ENCODE assay signal across 16 cellular contexts in the genomic region with DNA sequence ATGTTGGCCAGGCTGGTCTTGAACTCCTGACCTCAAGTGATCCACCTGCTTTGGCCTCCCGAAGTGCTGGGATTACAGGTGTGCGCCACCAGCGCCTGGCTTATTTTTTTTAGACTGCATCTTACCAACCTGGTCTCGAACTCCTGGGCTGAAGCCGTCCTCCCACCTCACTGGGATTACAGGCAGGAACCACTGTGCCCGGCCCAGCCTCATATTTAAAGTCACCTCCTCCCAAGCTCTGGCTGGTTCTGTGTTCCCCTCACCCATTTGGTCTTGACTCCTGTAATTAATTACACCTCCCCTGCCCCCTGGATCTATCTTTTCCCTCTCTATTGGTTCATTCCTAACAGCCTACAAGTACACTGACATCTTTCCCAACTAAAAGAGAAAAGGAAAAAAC. TPM values are rescaled to one million over a fixed set of nuclear protein-coding genes. Genes with fewer than 3 reads are reported as not detected.
DNase-seq lines count a peak whose midpoint lies in the region; ATAC-seq lines count a peak whose summit lies in the region.
"Had no signal": no experiment of that assay in that cellular context is flagged by ENCODE, and none has a peak within 500 bp of the region (broad histone marks: within the 10 kb centered on the region; RNA-seq: fewer than 3 reads in every experiment).

No MANE protein-coding gene starts in this region.

- no peak overlapping the region for H3K4me3 ChIP-seq in CD4-positive, CD25-positive, alpha-beta regulatory T cell (ENCODE audit: low read depth, low read length)
- H3K4me3 ChIP-seq: thyroid gland had no signal

- POLR2A ChIA-PET in activated CD4-positive, alpha-beta memory T cell treated with anti-CD3 and anti-CD28 coated beads, Interleukin-2, amount 10 ng/mL, durations not matched to agents 7 days and 5 days (lab: Charles Lee), result no interaction called here
- POLR2A ChIA-PET in activated CD4-positive, alpha-beta memory T cell treated with anti-CD3 and anti-CD28 coated beads for 36 hours (lab: Charles Lee), result no interaction called here

- H3K27ac ChIP-seq in CD4-positive, CD25-positive, alpha-beta regulatory T cell (ENCODE audit: insufficient read depth, low read length, poor library complexity, severe bottlenecking), result no peak overlapping the region
- H3K27ac ChIP-seq: thyroid gland had no signal

- peaks cover 15% of the 10 kb centered on the region for H3K4me1 ChIP-seq in CD4-positive, CD25-positive, alpha-beta regulatory T cell (ENCODE audit: control insufficient read depth, insufficient read depth, low read length, poor library complexity, severe bottlenecking)

- H3K27ac Mint-ChIP-seq in activated CD4-positive, alpha-beta memory T cell treated with anti-CD3 and anti-CD28 coated beads, Interleukin-2, amount 10 ng/mL, durations not matched to agents 7 days and 5 days, result no peak overlapping the region
- no peak overlapping the region for H3K27ac Mint-ChIP-seq in activated CD4-positive, alpha-beta memory T cell treated with anti-CD3 and anti-CD28 coated beads for 36 hours
- H3K27ac Mint-ChIP-seq in CD4-positive, CD25-positive, alpha-beta regulatory T cell, result peak overlapping the region in 1 of 3 donors; percentile 56
- no peak overlapping the region for H3K27ac Mint-ChIP-seq in activated T-helper 2 cell treated with anti-CD3 and anti-CD28 coated beads, Interferon-gamma antibody, Interleukin-2, Interleukin-4, amounts not matched to agents 10 μg/mL and 5 μg/mL and 100 μg/mL, durations not matched to agents 14 hours and 24 hours and 36 hours
- peak overlapping the region in 1 of 2 donors; percentile 21 for H3K27ac Mint-ChIP-seq in natural killer cell treated with Interleukin-12 subunit alpha and Interleukin-12 subunit beta and Interleukin-15 and Interleukin-18, amount 100 ng/mL, for 72 hours

- no peaks in the 10 kb centered on the region for H3K9me3 ChIP-seq in CD4-positive, CD25-positive, alpha-beta regulatory T cell (ENCODE audit: control insufficient read depth in 2 of 2, low read length in 2 of 2)
- H3K9me3 ChIP-seq: thyroid gland had no signal

- CTCF ChIA-PET in activated CD4-positive, alpha-beta memory T cell treated with anti-CD3 and anti-CD28 coated beads, Interleukin-2, amount 10 ng/mL, durations not matched to agents 7 days and 5 days (lab: Charles Lee), result no interaction called here
- CTCF ChIA-PET in activated CD4-positive, alpha-beta memory T cell treated with anti-CD3 and anti-CD28 coated beads for 36 hours (lab: Charles Lee), result interaction anchor here (1.7 kb wide), 1 partner anchor 63 kb away, joined by 10 read pairs; no protein-coding TSS in a partner anchor

- H3K36me3 ChIP-seq in CD4-positive, CD25-positive, alpha-beta regulatory T cell (ENCODE audit: control insufficient read depth, insufficient read depth, low read length), result peaks cover 15% of the 10 kb centered on the region

- H3K27me3 ChIP-seq in CD4-positive, CD25-positive, alpha-beta regulatory T cell (ENCODE audit: control insufficient read depth, insufficient read depth, low read length), result no peaks in the 10 kb centered on the region
- H3K27me3 ChIP-seq: thyroid gland had no signal

- peaks cover 24% of the 10 kb centered on the region for H3K4me1 Mint-ChIP-seq in activated CD4-positive, alpha-beta memory T cell treated with anti-CD3 and anti-CD28 coated beads, Interleukin-2, amount 10 ng/mL, durations not matched to agents 7 days and 5 days
- peaks cover 10% of the 10 kb centered on the region for H3K4me1 Mint-ChIP-seq in activated CD4-positive, alpha-beta memory T cell treated with anti-CD3 and anti-CD28 coated beads for 36 hours (ENCODE audit: low read depth)
- H3K4me1 Mint-ChIP-seq in CD4-positive, CD25-positive, alpha-beta regulatory T cell, result peaks cover 7 to 22% (median 11%) of the 10 kb centered on the region in 4 donors
- H3K4me1 Mint-ChIP-seq in activated T-helper 2 cell treated with anti-CD3 and anti-CD28 coated beads, Interferon-gamma antibody, Interleukin-2, Interleukin-4, amounts not matched to agents 10 μg/mL and 5 μg/mL and 100 μg/mL, durations not matched to agents 14 hours and 24 hours and 36 hours (ENCODE audit: low read depth), result peaks cover 14% of the 10 kb centered on the region
- peaks cover 12 to 15% of the 10 kb centered on the region in 2 donors for H3K4me1 Mint-ChIP-seq in natural killer cell treated with Interleukin-12 subunit alpha and Interleukin-12 subunit beta and Interleukin-15 and Interleukin-18, amount 100 ng/mL, for 72 hours (ENCODE audit: low read depth in 2 of 2)

- H3K27me3 Mint-ChIP-seq in activated CD4-positive, alpha-beta memory T cell treated with anti-CD3 and anti-CD28 coated beads, Interleukin-2, amount 10 ng/mL, durations not matched to agents 7 days and 5 days, result no peaks in the 10 kb centered on the region
- H3K27me3 Mint-ChIP-seq in activated CD4-positive, alpha-beta memory T cell treated with anti-CD3 and anti-CD28 coated beads for 36 hours, result no peaks in the 10 kb centered on the region
- H3K27me3 Mint-ChIP-seq in CD4-positive, CD25-positive, alpha-beta regulatory T cell, result no peaks in the 10 kb centered on the region
- no peaks in the 10 kb centered on the region for H3K27me3 Mint-ChIP-seq in activated T-helper 2 cell treated with anti-CD3 and anti-CD28 coated beads, Interferon-gamma antibody, Interleukin-2, Interleukin-4, amounts not matched to agents 10 μg/mL and 5 μg/mL and 100 μg/mL, durations not matched to agents 14 hours and 24 hours and 36 hours (ENCODE audit: low read depth)
- no peaks in the 10 kb centered on the region for H3K27me3 Mint-ChIP-seq in natural killer cell treated with Interleukin-12 subunit alpha and Interleukin-12 subunit beta and Interleukin-15 and Interleukin-18, amount 100 ng/mL, for 72 hours

- intact Hi-C loops in activated CD4-positive, alpha-beta memory T cell treated with anti-CD3 and anti-CD28 coated beads for 36 hours (cut with micrococcal nuclease), result no loop called here
- intact Hi-C loops in activated T-helper 2 cell treated with anti-CD3 and anti-CD28 coated beads, Interferon-gamma antibody, Interleukin-2, Interleukin-4, amounts not matched to agents 10 μg/mL and 5 μg/mL and 100 μg/mL, durations not matched to agents 14 hours and 24 hours and 36 hours (cut with micrococcal nuclease), result no loop called here

- no peaks in the 10 kb centered on the region for H3K9me3 Mint-ChIP-seq in activated CD4-positive, alpha-beta memory T cell treated with anti-CD3 and anti-CD28 coated beads, Interleukin-2, amount 10 ng/mL, durations not matched to agents 7 days and 5 days
- H3K9me3 Mint-ChIP-seq in activated CD4-positive, alpha-beta memory T cell treated with anti-CD3 and anti-CD28 coated beads for 36 hours, result no peaks in the 10 kb centered on the region
- no peaks in the 10 kb centered on the region for H3K9me3 Mint-ChIP-seq in CD4-positive, CD25-positive, alpha-beta regulatory T cell
- H3K9me3 Mint-ChIP-seq in activated T-helper 2 cell treated with anti-CD3 and anti-CD28 coated beads, Interferon-gamma antibody, Interleukin-2, Interleukin-4, amounts not matched to agents 10 μg/mL and 5 μg/mL and 100 μg/mL, durations not matched to agents 14 hours and 24 hours and 36 hours, result no peaks in the 10 kb centered on the region
- no peaks in the 10 kb centered on the region for H3K9me3 Mint-ChIP-seq in natural killer cell treated with Interleukin-12 subunit alpha and Interleukin-12 subunit beta and Interleukin-15 and Interleukin-18, amount 100 ng/mL, for 72 hours

- peak overlapping the region; percentile 49 for H3K4me3 Mint-ChIP-seq in activated CD4-positive, alpha-beta memory T cell treated with anti-CD3 and anti-CD28 coated beads, Interleukin-2, amount 10 ng/mL, durations not matched to agents 7 days and 5 days
- no peak overlapping the region for H3K4me3 Mint-ChIP-seq in activated CD4-positive, alpha-beta memory T cell treated with anti-CD3 and anti-CD28 coated beads for 36 hours
- H3K4me3 Mint-ChIP-seq in CD4-positive, CD25-positive, alpha-beta regulatory T cell, result peak overlapping the region; percentile 50 to 84 (median 61)
- peak overlapping the region; percentile 37 for H3K4me3 Mint-ChIP-seq in activated T-helper 2 cell treated with anti-CD3 and anti-CD28 coated beads, Interferon-gamma antibody, Interleukin-2, Interleukin-4, amounts not matched to agents 10 μg/mL and 5 μg/mL and 100 μg/mL, durations not matched to agents 14 hours and 24 hours and 36 hours (ENCODE audit: low read depth)
- peak overlapping the region; percentile 47 for H3K4me3 Mint-ChIP-seq in natural killer cell treated with Interleukin-12 subunit alpha and Interleukin-12 subunit beta and Interleukin-15 and Interleukin-18, amount 100 ng/mL, for 72 hours

- DNase-seq in activated CD4-positive, alpha-beta memory T cell treated with anti-CD3 and anti-CD28 coated beads, Interleukin-2, amount 10 ng/mL, durations not matched to agents 7 days and 5 days, result no peak
- DNase-seq in activated CD4-positive, alpha-beta memory T cell treated with anti-CD3 and anti-CD28 coated beads for 36 hours, result no peak
- no peak for DNase-seq in CD4-positive, CD25-positive, alpha-beta regulatory T cell
- no peak for DNase-seq in activated T-helper 2 cell treated with anti-CD3 and anti-CD28 coated beads, Interferon-gamma antibody, Interleukin-2, Interleukin-4, amounts not matched to agents 10 μg/mL and 5 μg/mL and 100 μg/mL, durations not matched to agents 14 hours and 24 hours and 36 hours (ENCODE audit: low spot score)
- no peak for DNase-seq in natural killer cell treated with Interleukin-12 subunit alpha and Interleukin-12 subunit beta and Interleukin-15 and Interleukin-18, amount 100 ng/mL, for 72 hours (ENCODE audit: low spot score)
- DNase-seq in stimulated activated CD4-positive, alpha-beta T cell treated with anti-CD3 and anti-CD28 coated beads, Interleukin-2, amount 100 ng/mL, for 48 hours, result no peak
- DNase-seq in NCI-H1105 (lab: John Stamatoyannopoulos, UW), result no peak
- DNase-seq in NCI-H1092 (lab: John Stamatoyannopoulos, UW), result no peak
- DNase-seq: cerebellar nuclear complex, Karpas-422, NCI-H1092 treated with DMSO at 0.1 percent for 48 hours, NCI-H2107, NCI-H526, SW 1271, thyroid gland had no signal

- peaks cover 20% of the 10 kb centered on the region for H3K36me3 Mint-ChIP-seq in activated CD4-positive, alpha-beta memory T cell treated with anti-CD3 and anti-CD28 coated beads, Interleukin-2, amount 10 ng/mL, durations not matched to agents 7 days and 5 days (ENCODE audit: low read depth)
- peaks cover 8% of the 10 kb centered on the region for H3K36me3 Mint-ChIP-seq in activated CD4-positive, alpha-beta memory T cell treated with anti-CD3 and anti-CD28 coated beads for 36 hours
- peaks cover 6% of the 10 kb centered on the region for H3K36me3 Mint-ChIP-seq in CD4-positive, CD25-positive, alpha-beta regulatory T cell
- peaks cover 20% of the 10 kb centered on the region for H3K36me3 Mint-ChIP-seq in activated T-helper 2 cell treated with anti-CD3 and anti-CD28 coated beads, Interferon-gamma antibody, Interleukin-2, Interleukin-4, amounts not matched to agents 10 μg/mL and 5 μg/mL and 100 μg/mL, durations not matched to agents 14 hours and 24 hours and 36 hours (ENCODE audit: low read depth)
- peaks cover 10% of the 10 kb centered on the region for H3K36me3 Mint-ChIP-seq in natural killer cell treated with Interleukin-12 subunit alpha and Interleukin-12 subunit beta and Interleukin-15 and Interleukin-18, amount 100 ng/mL, for 72 hours

- ATAC-seq in CD4-positive, CD25-positive, alpha-beta regulatory T cell (ENCODE audit: low read depth in 2 of 2), result no peak
- ATAC-seq in natural killer cell treated with Interleukin-12 subunit alpha and Interleukin-12 subunit beta and Interleukin-15 and Interleukin-18, amount 100 ng/mL, for 72 hours, result no peak

RNA-seq across cellular contexts. Expression of a gene that starts 1.7 kb away (rescaled TPM):
- 10 to 100 TPM; 65.8 to 67.6 TPM for total RNA-seq in activated CD4-positive, alpha-beta memory T cell treated with anti-CD3 and anti-CD28 coated beads, Interleukin-2, amount 10 ng/mL, durations not matched to agents 7 days and 5 days
- total RNA-seq in activated CD4-positive, alpha-beta memory T cell treated with anti-CD3 and anti-CD28 coated beads for 36 hours, result 10 to 100 TPM; 62.1 to 70.0 TPM
- total RNA-seq in CD4-positive, CD25-positive, alpha-beta regulatory T cell, result 81.7 TPM
- polyA plus RNA-seq in CD4-positive, CD25-positive, alpha-beta regulatory T cell, result 10 to 100 TPM; 37.0 to 47.5 (median 39.2) TPM
- total RNA-seq in activated T-helper 2 cell treated with anti-CD3 and anti-CD28 coated beads, Interferon-gamma antibody, Interleukin-2, Interleukin-4, amounts not matched to agents 10 μg/mL and 5 μg/mL and 100 μg/mL, durations not matched to agents 14 hours and 24 hours and 36 hours, result 97.8 and 102 TPM in 2 replicates
- total RNA-seq in natural killer cell treated with Interleukin-12 subunit alpha and Interleukin-12 subunit beta and Interleukin-15 and Interleukin-18, amount 100 ng/mL, for 72 hours, result 100 to 1,000 TPM in 1 of 2 donors, 10 to 100 TPM in 1; 69.6 to 120 TPM

RNA-seq across cellular contexts. Expression of a gene that starts 41.5 kb away (rescaled TPM):
- 10 to 100 TPM; 69.3 to 72.1 TPM for total RNA-seq in activated CD4-positive, alpha-beta memory T cell treated with anti-CD3 and anti-CD28 coated beads, Interleukin-2, amount 10 ng/mL, durations not matched to agents 7 days and 5 days
- total RNA-seq in activated CD4-positive, alpha-beta memory T cell treated with anti-CD3 and anti-CD28 coated beads for 36 hours, result 100 to 1,000 TPM; 159 to 164 TPM
- 29.6 TPM for total RNA-seq in CD4-positive, CD25-positive, alpha-beta regulatory T cell
- 10 to 100 TPM; 61.7 to 89.6 (median 76.5) TPM for polyA plus RNA-seq in CD4-positive, CD25-positive, alpha-beta regulatory T cell
- 230 and 233 TPM in 2 replicates for total RNA-seq in activated T-helper 2 cell treated with anti-CD3 and anti-CD28 coated beads, Interferon-gamma antibody, Interleukin-2, Interleukin-4, amounts not matched to agents 10 μg/mL and 5 μg/mL and 100 μg/mL, durations not matched to agents 14 hours and 24 hours and 36 hours
- 100 to 1,000 TPM in 1 of 2 donors, 10 to 100 TPM in 1; 98.2 to 209 TPM for total RNA-seq in natural killer cell treated with Interleukin-12 subunit alpha and Interleukin-12 subunit beta and Interleukin-15 and Interleukin-18, amount 100 ng/mL, for 72 hours

RNA-seq across cellular contexts. Expression of a gene that starts 54.3 kb away (rescaled TPM):
- total RNA-seq in activated CD4-positive, alpha-beta memory T cell treated with anti-CD3 and anti-CD28 coated beads, Interleukin-2, amount 10 ng/mL, durations not matched to agents 7 days and 5 days, result not detected
- total RNA-seq in activated CD4-positive, alpha-beta memory T cell treated with anti-CD3 and anti-CD28 coated beads for 36 hours, result not detected
- not detected for total RNA-seq in CD4-positive, CD25-positive, alpha-beta regulatory T cell
- polyA plus RNA-seq in CD4-positive, CD25-positive, alpha-beta regulatory T cell, result under 1 TPM in 2 of 4 donors, not detected in 2; 0.15 to 0.29 TPM
- total RNA-seq in activated T-helper 2 cell treated with anti-CD3 and anti-CD28 coated beads, Interferon-gamma antibody, Interleukin-2, Interleukin-4, amounts not matched to agents 10 μg/mL and 5 μg/mL and 100 μg/mL, durations not matched to agents 14 hours and 24 hours and 36 hours, result 0.18 TPM in 1 of 2 replicates, not detected in the other
- total RNA-seq in natural killer cell treated with Interleukin-12 subunit alpha and Interleukin-12 subunit beta and Interleukin-15 and Interleukin-18, amount 100 ng/mL, for 72 hours, result under 1 TPM; 0.31 to 0.33 TPM
- total RNA-seq: pulmonary artery endothelial cell, thyroid gland had no signal
